13 cellular contexts compared by ENCODE assay signal in the genomic region with DNA sequence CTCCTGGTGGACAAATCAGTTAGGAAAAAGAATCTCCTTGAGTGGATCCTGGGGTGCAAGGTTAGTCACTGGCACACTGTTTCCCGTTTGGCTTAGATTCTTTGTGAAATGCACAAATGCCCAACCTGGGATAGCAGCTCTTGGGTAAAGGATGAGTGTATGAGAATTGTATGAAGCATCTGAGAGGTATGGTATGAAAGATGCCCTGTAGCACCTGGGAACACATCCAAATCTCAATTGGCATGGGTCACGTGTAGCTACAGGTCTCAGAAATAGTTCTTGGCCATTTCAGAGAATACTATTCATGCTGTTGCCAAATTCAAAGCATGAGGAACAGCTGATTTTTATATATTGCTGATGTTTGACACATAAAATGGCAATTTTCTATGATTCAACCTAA.
DNase-seq lines count a peak whose midpoint lies in the region; TF ChIP-seq lines count a peak whose summit lies in the region.
"Had no signal": no experiment of that assay in that cellular context is flagged by ENCODE, and none has a peak within 500 bp of the region (broad histone marks: within the 10 kb centered on the region; RNA-seq: fewer than 3 reads in every experiment).

No MANE protein-coding gene starts in this region.

- TF ChIP-seq CTCF in mammary epithelial cell (conservative IDR thresholded peaks at IDR 0.05 in 1 of 2, IDR thresholded peaks at IDR 0.05 in 1 of 2; ENCODE audit: extremely low read depth in 1 of 2, insufficient read depth in 1 of 2, low read depth in 1 of 2, low read length in 2 of 2) (no peak), sigmoid colon (IDR thresholded peaks at IDR 0.05) (no peak)

- TF ChIP-seq POLR2A in sigmoid colon (IDR thresholded peaks at IDR 0.05): no peak

- dilution Hi-C loops in mammary epithelial cell (cut with HindIII; ENCODE audit: low sequenced_read_pairs): no loop called here

- DNase-seq in NCI-H1105 (lab: John Stamatoyannopoulos, UW): peak; percentile 52
- peak; percentile 29 for DNase-seq in NCI-H2029 (lab: John Stamatoyannopoulos, UW)
- peak; percentile 4 for DNase-seq in mammary epithelial cell
- DNase-seq in mucosa of gallbladder (ENCODE audit: low spot score): peak; percentile 15
- DNase-seq in sigmoid colon: no peak
- DNase-seq in NCI-H2107 (lab: John Stamatoyannopoulos, UW): no peak
- DNase-seq in SK-N-DZ (ENCODE audit: low spot score): no peak
- DNase-seq: BE2C; CD4-positive, alpha-beta memory T cell; DMS79; GM23248 had no signal

- H3K4me2 ChIP-seq in mammary epithelial cell (ENCODE audit: insufficient read depth, low read depth, low read length): no peak overlapping the region

- H3K9me3 ChIP-seq in mammary epithelial cell (replicated peaks; ENCODE audit: insufficient read depth, low read length) (no peaks in the 10 kb centered on the region), sigmoid colon (no peaks in the 10 kb centered on the region)
- H3K9me3 ChIP-seq: BE2C had no signal

- H4K20me1 ChIP-seq in mammary epithelial cell (ENCODE audit: insufficient read depth, low read length): no peaks in the 10 kb centered on the region

- H3K27ac ChIP-seq in mammary epithelial cell (ENCODE audit: insufficient read depth, low read depth, low read length) (no peak overlapping the region), sigmoid colon (no peak overlapping the region)
- H3K27ac ChIP-seq: C4-2B, GM23248 had no signal

- intact Hi-C loops in mammary epithelial cell (cut with micrococcal nuclease): no loop called here
- intact Hi-C loops in sigmoid colon (cut with DNase I): no loop called here

- H3K4me3 ChIP-seq in mammary epithelial cell (replicated peaks in 1 of 3; ENCODE audit: insufficient read depth in 1 of 3, low read depth in 2 of 3, low read length in 3 of 3) (no peak overlapping the region), sigmoid colon (no peak overlapping the region)
- H3K4me3 ChIP-seq: GM12878, GM23248 had no signal

- H3K4me1 ChIP-seq in mammary epithelial cell (ENCODE audit: insufficient read depth, low read length) (no peaks in the 10 kb centered on the region), sigmoid colon (no peaks in the 10 kb centered on the region)

- WGBS in mammary epithelial cell (ENCODE audit: low coverage, missing lambda C conversion rate): 6% methylated on average over 2 of the region's 2 CpGs
- 71 to 83% methylated on average over 2 of the region's 2 CpGs for WGBS in sigmoid colon, 2 donors

- in situ Hi-C loops in mammary epithelial cell (cut with MboI; ENCODE audit: low sequenced_read_pairs in 2 of 2): no loop called here

- no peak overlapping the region for H2AFZ ChIP-seq in mammary epithelial cell (ENCODE audit: low read depth, low read length)
- H2AFZ ChIP-seq: GM23248 had no signal

- no peak for TF ChIP-seq EP300 in sigmoid colon (IDR thresholded peaks at IDR 0.05)

- H3K36me3 ChIP-seq in mammary epithelial cell (ENCODE audit: insufficient read depth, low read length) (no peaks in the 10 kb centered on the region), sigmoid colon (no peaks in the 10 kb centered on the region)
- H3K36me3 ChIP-seq: BE2C had no signal

- no TSS peak for BruUV-seq in mammary epithelial cell (replicated peaks; lab: Mats Ljungman, UMichigan)

- H3K27me3 ChIP-seq in mammary epithelial cell (ENCODE audit: insufficient read depth, low read length) (no peaks in the 10 kb centered on the region), sigmoid colon (no peaks in the 10 kb centered on the region)
- H3K27me3 ChIP-seq: BE2C had no signal

- CTCF ChIA-PET in mammary epithelial cell (lab: Charles Lee; ENCODE audit: low non-redundant PET): no interaction called here

- H3K79me2 ChIP-seq in mammary epithelial cell (ENCODE audit: insufficient read depth, low read length): no peaks in the 10 kb centered on the region

- H3K9ac ChIP-seq in mammary epithelial cell (ENCODE audit: insufficient read depth, low read length): no peak overlapping the region
- H3K9ac ChIP-seq: GM23248 had no signal

Comparison
In these comparisons a context has a peak if more than half of its experiments do, and no peak if none do; other contexts are left out.
1. DNase-seq: peak in NCI-H1105 (single experiment), NCI-H2029 (single experiment), mammary epithelial cell (single experiment) and mucosa of gallbladder (single experiment); none in sigmoid colon (single experiment), NCI-H2107 (single experiment) and SK-N-DZ (single experiment).